ENCODE assay signal across 8 cellular contexts in the genomic region with DNA sequence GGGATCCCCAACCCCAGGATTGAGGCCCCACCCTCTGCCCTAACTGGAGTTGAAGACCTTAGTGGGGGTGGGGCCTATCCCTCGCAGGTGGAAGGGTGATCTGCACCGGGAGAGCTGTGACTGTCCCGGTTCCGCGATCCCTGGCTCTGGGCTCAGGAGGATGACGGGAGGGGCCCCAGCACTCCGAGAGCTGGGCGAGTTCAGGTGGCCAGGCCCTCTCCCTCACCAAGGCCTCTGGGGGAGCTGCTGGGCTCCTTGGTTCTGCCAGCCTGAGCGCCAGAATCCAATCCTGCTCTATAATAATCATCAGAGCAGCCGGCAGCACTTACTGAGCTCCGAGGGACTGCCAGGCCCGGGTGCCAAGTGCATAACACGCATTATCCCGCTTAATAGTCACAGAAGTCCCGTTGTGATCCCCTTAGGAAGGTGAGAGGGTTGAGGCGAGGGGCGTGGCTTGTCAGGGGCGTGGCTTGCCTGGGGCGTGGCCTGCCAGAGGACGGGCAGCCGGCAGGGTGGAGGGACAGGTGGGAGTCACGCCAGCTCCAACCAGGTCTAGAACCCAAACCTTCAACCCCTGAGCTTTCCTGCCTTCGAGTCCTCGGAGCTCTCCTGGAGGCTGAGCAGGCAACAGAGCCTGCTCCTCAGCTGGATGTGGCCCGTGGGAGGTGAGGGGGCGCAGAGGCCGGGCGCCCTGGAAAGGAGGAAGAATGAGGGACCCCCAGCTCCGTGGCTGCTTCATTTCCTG. TPM values are rescaled to one million over a fixed set of nuclear protein-coding genes. Genes with fewer than 3 reads are reported as not detected.
DNase-seq lines count a peak whose midpoint lies in the region; ATAC-seq and TF ChIP-seq lines count a peak whose summit lies in the region.

No MANE protein-coding gene starts in this region.

- H3K4me3 ChIP-seq in A673 (ENCODE audit: low read depth, low read length, poor library complexity, severe bottlenecking) = peak overlapping the region; percentile 46
- H3K4me3 ChIP-seq in HFF-Myc (replicated peaks; ENCODE audit: low read depth, low read length) = peak overlapping the region; percentile 35
- peak overlapping the region in 1 of 2 donors; percentile 4 for H3K4me3 ChIP-seq in body of pancreas

- H3K4me1 Mint-ChIP-seq in immature natural killer cell = peaks cover 11 to 12% of the 10 kb centered on the region in 2 donors

- H3K36me3 Mint-ChIP-seq in immature natural killer cell = no peaks in the 10 kb centered on the region

- no peak overlapping the region for H3K27ac Mint-ChIP-seq in immature natural killer cell

- peaks cover 6 to 24% (median 15%) of the 10 kb centered on the region in 3 donors for H3K27me3 Mint-ChIP-seq in immature natural killer cell (ENCODE audit: low read depth in 3 of 3)

- POLR2A ChIA-PET in A673 (lab: Charles Lee; ENCODE audit: low non-redundant PET) = no interaction called here

- CTCF ChIA-PET in A673 (lab: Charles Lee) = interaction anchor here (0.7 kb wide), 1 partner anchor 116 kb away, joined by 6 read pairs; no protein-coding TSS in a partner anchor

- no TSS peak for BruUV-seq in A673 (replicated peaks; lab: Mats Ljungman, UMichigan)

- peak overlapping the region; percentile 25 to 73 (median 68) for H3K4me3 Mint-ChIP-seq in immature natural killer cell

- H3K27me3 ChIP-seq in A673 (replicated peaks; ENCODE audit: insufficient read depth, low read depth, low read length, poor library complexity) (no peaks in the 10 kb centered on the region), body of pancreas (no peaks in the 10 kb centered on the region)

- H3K4me1 ChIP-seq in A673 (ENCODE audit: insufficient read depth, low read length, poor library complexity, severe bottlenecking) (peaks cover 21% of the 10 kb centered on the region), body of pancreas (peaks cover 19% of the 10 kb centered on the region)

- TF ChIP-seq POLR2A in body of pancreas (IDR thresholded peaks at IDR 0.05) = no peak

- intact Hi-C loops in A673 (cut with micrococcal nuclease; ENCODE audit: unreplicated experiment) = no loop called here
- intact Hi-C loops in body of pancreas (cut with DNase I) = loop anchor here (5.0 kb wide), 1 partner anchor 44 kb away; no protein-coding TSS in a partner anchor

- peak; percentile 66 for ATAC-seq in body of pancreas

- 7 to 31% methylated on average over 5 to 29 of the region's 29 CpGs for WGBS in body of pancreas, 2 donors

- H3K36me3 ChIP-seq in A673 (ENCODE audit: insufficient read depth, low read length, poor library complexity, severe bottlenecking) = no peaks in the 10 kb centered on the region
- no peaks in the 10 kb centered on the region for H3K36me3 ChIP-seq in body of pancreas (replicated peaks in 1 of 2; ENCODE audit: insufficient read depth in 1 of 2, low read depth in 2 of 2)

- TF ChIP-seq CTCF in A673 (conservative IDR thresholded peaks at IDR 0.05; ENCODE audit: low read depth, low read length) = peak; percentile 48
- no peak for TF ChIP-seq CTCF in HFF-Myc (IDR thresholded peaks at IDR 0.05; ENCODE audit: low read depth, low read length, missing control alignments)
- TF ChIP-seq CTCF in body of pancreas (IDR thresholded peaks at IDR 0.05) = peak in 5 of 7 experiments; percentile 14 to 35 (median 28)

- H3K9me3 ChIP-seq in A673 (ENCODE audit: low read depth, low read length, poor library complexity, severe bottlenecking) (no peaks in the 10 kb centered on the region), body of pancreas (no peaks in the 10 kb centered on the region)

- no peaks in the 10 kb centered on the region for H3K9me3 Mint-ChIP-seq in immature natural killer cell

- no peak overlapping the region for H3K27ac ChIP-seq in A673 (ENCODE audit: low read depth, low read length, poor library complexity, severe bottlenecking)
- H3K27ac ChIP-seq in body of pancreas = peak overlapping the region; percentile 5 to 54 (median 24)

- DNase-seq in A673 (ENCODE audit: low spot score) = peak; percentile 53
- no peak for DNase-seq in HFF-Myc (ENCODE audit: extremely low read depth, low read depth)
- DNase-seq in T-helper 9 cell = peak; percentile 61
- peak; percentile 67 to 80 (median 72) for DNase-seq in body of pancreas
- DNase-seq in immature natural killer cell = peak; percentile 33 to 52 (median 43)
- DNase-seq in stimulated activated CD4-positive, alpha-beta T cell treated with anti-CD3 and anti-CD28 coated beads, Interleukin-2, amount 100 ng/mL, for 24 hours = peak; percentile 78 to 80
- DNase-seq in RKO (ENCODE audit: low spot score) = no peak
- DNase-seq in SKM-1 treated with dmso at 0.1 percent for 144 hours (lab: John Stamatoyannopoulos, UW; ENCODE audit: unreplicated experiment) = no peak

RNA-seq across cellular contexts. Expression of a gene that starts 7.2 kb away (rescaled TPM):
- total RNA-seq in A673 (2021) (1.3 and 2.0 TPM in 2 replicates), body of pancreas (10 to 100 TPM in 1 of 2 donors, 1 to 10 TPM in 1; 8.6 to 12.2 TPM)
- polyA plus RNA-seq in immature natural killer cell = not detected

Comparison
In these comparisons a context has a peak if more than half of its experiments do, and no peak if none do; other contexts are left out.
1. DNase-seq: peak in A673 (single experiment), T-helper 9 cell (single experiment), body of pancreas (4 of 4), immature natural killer cell (3 of 3) and stimulated activated CD4-positive, alpha-beta T cell treated with anti-CD3 and anti-CD28 coated beads, Interleukin-2, amount 100 ng/mL, for 24 hours (2 of 2); none in HFF-Myc (single experiment), RKO (single experiment) and SKM-1 treated with dmso at 0.1 percent for 144 hours (single experiment).